20 cellular contexts compared by ENCODE assay signal in the genomic region with DNA sequence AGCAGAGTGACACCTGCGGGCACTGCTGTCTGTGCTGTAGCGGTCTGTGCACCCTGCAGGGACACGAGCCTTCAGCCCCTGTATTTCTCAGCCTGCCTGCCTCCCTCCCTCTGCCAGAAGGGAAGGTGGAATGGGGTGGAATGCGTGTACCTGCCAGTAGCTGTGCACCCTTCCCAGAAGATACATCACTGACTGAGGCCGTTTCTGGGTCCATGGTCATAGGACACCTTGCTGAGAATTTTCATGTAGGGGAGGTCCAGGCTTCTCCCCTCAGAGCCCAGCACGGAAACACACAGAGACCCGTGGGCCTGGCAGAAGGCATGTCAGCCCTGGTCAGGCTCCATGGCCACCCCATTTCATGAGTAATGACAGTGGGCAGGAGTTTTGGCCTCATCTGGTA.
"Had no signal": no experiment of that assay in that cellular context is flagged by ENCODE, and none has a peak within 500 bp of the region (broad histone marks: within the 10 kb centered on the region; RNA-seq: fewer than 3 reads in every experiment).

No MANE protein-coding gene starts in this region.

- H3K27me3 ChIP-seq: colonic mucosa, testis, upper lobe of left lung had no signal

- DNase-seq: activated CD4-positive, alpha-beta memory T cell treated with anti-CD3 and anti-CD28 coated beads, Interleukin-2, amount 10 ng/mL, durations not matched to agents 7 days and 5 days; activated CD4-positive, alpha-beta T cell treated with anti-CD3 and anti-CD28 coated beads for 48 hours; activated CD4-positive, CD25-positive, alpha-beta regulatory T cell; activated CD8-positive, alpha-beta memory T cell treated with anti-CD3 and anti-CD28 coated beads, Interleukin-2, amount 10 ng/mL, durations not matched to agents 7 days and 5 days; activated naive CD4-positive, alpha-beta T cell treated with Interleukin-2 at 50 U/mL for 16 hours; activated naive CD8-positive, alpha-beta T cell treated with anti-CD3 and anti-CD28 coated beads, Interleukin-2, amount 10 ng/mL, durations not matched to agents 7 days and 5 days; activated T-cell treated with anti-CD3 and anti-CD28 coated beads, Interleukin-2, amount 50 U/mL, for 1 hour; amygdala; caudate nucleus; colonic mucosa; erythroblast; head of caudate nucleus; nucleus accumbens; T-helper 1 cell; T-helper 9 cell; testis had no signal

- H3K27ac ChIP-seq: colonic mucosa, testis, upper lobe of left lung had no signal

- ATAC-seq: activated CD8-positive, alpha-beta memory T cell treated with anti-CD3 and anti-CD28 coated beads, Interleukin-2, amount 10 ng/mL, durations not matched to agents 7 days and 5 days; activated T-helper 17 cell treated with anti-CD3 and anti-CD28 coated beads, Interleukin-2, amount 50 U/mL, for 72 hours; left lobe of liver; natural killer cell treated with Interleukin-12 subunit alpha and Interleukin-12 subunit beta and Interleukin-15 and Interleukin-18, amount 100 ng/mL, for 72 hours had no signal
